In the genomic region with DNA sequence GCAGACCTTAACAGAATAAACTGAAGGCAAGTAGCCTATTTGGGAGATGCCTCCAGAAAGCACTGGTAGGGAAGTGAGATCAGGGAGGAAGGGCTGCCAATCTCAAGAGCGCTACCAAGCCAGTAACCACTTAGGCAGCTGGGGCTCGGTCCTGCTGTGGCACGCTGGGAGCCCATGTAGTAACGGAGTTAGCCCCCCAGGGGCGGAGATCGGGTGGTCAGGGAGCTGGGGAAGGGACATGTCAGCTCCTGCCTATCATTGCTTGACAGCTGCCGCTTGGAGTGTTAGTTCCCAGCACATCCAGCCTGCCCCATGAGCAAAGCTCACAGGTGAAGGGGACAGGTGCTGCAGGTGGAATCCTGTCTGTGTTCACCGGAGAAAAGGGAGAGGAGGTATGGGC, we compare ENCODE assay signal across 20 cellular contexts.
DNase-seq lines count a peak whose midpoint lies in the region; ATAC-seq, FAIRE-seq and TF ChIP-seq lines count a peak whose summit lies in the region.
"Had no signal": no experiment of that assay in that cellular context is flagged by ENCODE, and none has a peak within 500 bp of the region (broad histone marks: within the 10 kb centered on the region; RNA-seq: fewer than 3 reads in every experiment).

No MANE protein-coding gene starts in this region.

- TF ChIP-seq CTCF in breast epithelium (IDR thresholded peaks at IDR 0.05), result no peak
- no peak for TF ChIP-seq CTCF in MCF 10A (IDR thresholded peaks at IDR 0.05; ENCODE audit: unreplicated experiment)
- TF ChIP-seq CTCF in HepG2 (CRISPR knock-in tag; IDR thresholded peaks at IDR 0.05), result no peak
- no peak for TF ChIP-seq CTCF in gastroesophageal sphincter (IDR thresholded peaks at IDR 0.05)

- H4K20me1 ChIP-seq in HepG2 (ENCODE audit: insufficient read depth, low read length), result no peaks in the 10 kb centered on the region

- BruUV-seq in MCF 10A (replicated peaks; lab: Mats Ljungman, UMichigan) (no TSS peak), HepG2 (replicated peaks; lab: Mats Ljungman, UMichigan) (no TSS peak)

- no peak for ATAC-seq in HepG2
- no peak for ATAC-seq in GM19455 (IDR thresholded peaks at IDR 0.05; ENCODE audit: unreplicated experiment)
- no peak for ATAC-seq in gastroesophageal sphincter
- ATAC-seq: left lobe of liver; Right ventricle myocardium inferior; stimulated activated naive B cell treated with anti-CD40 and anti-IgM and Interleukin-4, amounts not matched to agents 10 μg/mL and 1 μg/mL and 100 μg/mL, for 72 hours had no signal

- peak overlapping the region; percentile 67 to 71 for H3K27ac ChIP-seq in breast epithelium
- no peak overlapping the region for H3K27ac ChIP-seq in HepG2 (ENCODE audit: extremely low read length, insufficient read depth, low read length)
- H3K27ac ChIP-seq in gastroesophageal sphincter, result no peak overlapping the region

- H3K9ac ChIP-seq in HepG2 (ENCODE audit: insufficient read depth, low read depth, low read length), result no peak overlapping the region

- POLR2A ChIA-PET in MCF 10A (lab: Yijun Ruan, JAX) (interaction anchor here (0.5 to 1.4 kb wide), 2 partner anchors 17 to 125 kb away, joined by 3 to 4 read pairs; no protein-coding TSS in a partner anchor), HepG2 (lab: Yijun Ruan, JAX) (interaction anchor here (0.7 to 7.2 kb wide), 6 partner anchors 10 to 129 kb away, joined by 3 to 164 read pairs (median 4); no protein-coding TSS in a partner anchor)

- peaks cover 3% of the 10 kb centered on the region for H3K79me2 ChIP-seq in HepG2 (ENCODE audit: insufficient read depth, low read length)

- WGBS in HepG2 (ENCODE audit: low lambda C conversion rate), result 79% methylated on average over 8 of the region's 8 CpGs
- 80 to 88% methylated on average over 1 to 3 of the region's 8 CpGs for WGBS in gastroesophageal sphincter (ENCODE audit: low coverage in 1 of 2), 2 donors

- no peak overlapping the region for H2AFZ ChIP-seq in HepG2 (ENCODE audit: low read length)

- H3K4me1 Mint-ChIP-seq in MCF 10A (ENCODE audit: insufficient read depth, unreplicated experiment), result peaks cover 39% of the 10 kb centered on the region
- no peaks in the 10 kb centered on the region for H3K4me1 Mint-ChIP-seq in activated naive CD4-positive, alpha-beta T cell treated with anti-CD3 and anti-CD28 coated beads, Interleukin-2, amount 10 ng/mL, durations not matched to agents 7 days and 5 days
- H3K4me1 Mint-ChIP-seq: naive B cell had no signal

- no peak overlapping the region for H3K4me2 ChIP-seq in HepG2 (ENCODE audit: low read depth, low read length)

- in situ Hi-C loops in HepG2 (cut with HindIII; ENCODE audit: extremely low pct_ligation_motif_present, low pct_unique_long_range_greater_than_20kb), result no loop called here

- peak in 1 of 2 donors; percentile 17 for DNase-seq in breast epithelium (ENCODE audit: low spot score in 2 of 2)
- no peak for DNase-seq in MCF 10A (ENCODE audit: unreplicated experiment)
- peak; percentile 18 for DNase-seq in NCI-H526 treated with DMSO at 0.1 percent for 48 hours (lab: John Stamatoyannopoulos, UW)
- DNase-seq in HepG2 (ENCODE audit: low spot score), result no peak
- DNase-seq in activated naive CD4-positive, alpha-beta T cell treated with anti-CD3 and anti-CD28 coated beads, Interleukin-2, amount 10 ng/mL, durations not matched to agents 7 days and 5 days, result no peak
- no peak for DNase-seq in HK-2 (ENCODE audit: unreplicated experiment)
- DNase-seq: activated effector memory CD4-positive, alpha-beta T cell treated with Interleukin-2 at 50 U/mL for 16 hours; anterior cingulate cortex; CD4-positive, alpha-beta T cell; foreskin fibroblast; naive B cell; NCI-H1436; NCI-H82; stimulated activated naive B cell treated with anti-CD40 and anti-IgM and Interleukin-4, amounts not matched to agents 10 μg/mL and 1 μg/mL and 100 μg/mL, for 72 hours; T-helper 2 cell had no signal

- H3K36me3 ChIP-seq in breast epithelium (no peaks in the 10 kb centered on the region), HepG2 (replicated peaks in 1 of 2; ENCODE audit: control insufficient read depth in 1 of 2, insufficient read depth in 2 of 2, low read length in 2 of 2) (no peaks in the 10 kb centered on the region), gastroesophageal sphincter (no peaks in the 10 kb centered on the region)

- TF ChIP-seq POLR2A in breast epithelium (IDR thresholded peaks at IDR 0.05) (no peak), HepG2 (IDR thresholded peaks at IDR 0.05; ENCODE audit: insufficient read depth in 1 of 2, low read depth in 2 of 2, low read length in 2 of 2) (no peak), gastroesophageal sphincter (IDR thresholded peaks at IDR 0.05) (no peak)

- H3K9me3 Mint-ChIP-seq in MCF 10A (ENCODE audit: unreplicated experiment), result peaks cover 7% of the 10 kb centered on the region
- no peaks in the 10 kb centered on the region for H3K9me3 Mint-ChIP-seq in activated naive CD4-positive, alpha-beta T cell treated with anti-CD3 and anti-CD28 coated beads, Interleukin-2, amount 10 ng/mL, durations not matched to agents 7 days and 5 days
- H3K9me3 Mint-ChIP-seq: CD4-positive, alpha-beta T cell had no signal

- no peak for TF ChIP-seq RAD21 in HepG2 (CRISPR knock-in tag; IDR thresholded peaks at IDR 0.05)

- TF ChIP-seq EP300 in HepG2 (IDR thresholded peaks at IDR 0.05; ENCODE audit: low read depth in 2 of 2, low read length in 2 of 2) (no peak), HepG2 (CRISPR knock-in tag; IDR thresholded peaks at IDR 0.05; ENCODE audit: borderline replicate concordance) (no peak), gastroesophageal sphincter (IDR thresholded peaks at IDR 0.05) (no peak)

- peaks cover 9 to 13% of the 10 kb centered on the region in 2 donors for H3K4me1 ChIP-seq in breast epithelium
- peaks cover 39% of the 10 kb centered on the region for H3K4me1 ChIP-seq in HepG2 (ENCODE audit: insufficient read depth, low read length)
- H3K4me1 ChIP-seq in gastroesophageal sphincter, result peaks cover 0 to 37% (median 25%) of the 10 kb centered on the region in 3 donors

- H3K27me3 ChIP-seq in breast epithelium, result no peaks in the 10 kb centered on the region
- H3K27me3 ChIP-seq in HepG2 (ENCODE audit: control insufficient read depth in 1 of 2, insufficient read depth in 2 of 2, low read length in 2 of 2), result no peaks in the 10 kb centered on the region; a peak in 1 of 5 replicates
- H3K27me3 ChIP-seq in gastroesophageal sphincter, result no peaks in the 10 kb centered on the region

- peaks cover 11% of the 10 kb centered on the region for H3K36me3 Mint-ChIP-seq in MCF 10A (ENCODE audit: insufficient read depth, unreplicated experiment)
- no peaks in the 10 kb centered on the region for H3K36me3 Mint-ChIP-seq in activated naive CD4-positive, alpha-beta T cell treated with anti-CD3 and anti-CD28 coated beads, Interleukin-2, amount 10 ng/mL, durations not matched to agents 7 days and 5 days
- H3K36me3 Mint-ChIP-seq: naive B cell; stimulated activated naive B cell treated with anti-CD40 and anti-IgM and Interleukin-4, amounts not matched to agents 10 μg/mL and 1 μg/mL and 100 μg/mL, for 72 hours had no signal

- CTCF ChIA-PET in MCF 10A (lab: Yijun Ruan, JAX), result interaction anchor here (0.7 to 0.8 kb wide), 2 partner anchors 37 to 61 kb away, joined by 3 read pairs; no protein-coding TSS in a partner anchor
- CTCF ChIA-PET in HepG2 (lab: Yijun Ruan, JAX; ENCODE audit: low intra/inter-chr PET ratio, low total read pairs), result no interaction called here
- CTCF ChIA-PET in activated naive CD4-positive, alpha-beta T cell treated with anti-CD3 and anti-CD28 coated beads, Interleukin-2, amount 10 ng/mL, durations not matched to agents 7 days and 5 days (lab: Charles Lee), result no interaction called here

- H3K9me3 ChIP-seq in breast epithelium (no peaks in the 10 kb centered on the region), HepG2 (ENCODE audit: low read length) (no peaks in the 10 kb centered on the region), gastroesophageal sphincter (no peaks in the 10 kb centered on the region)

- no peak for FAIRE-seq in HepG2 (lab: Jason Lieb, UNC)
- FAIRE-seq: endometrium had no signal

- intact Hi-C loops in breast epithelium (cut with DNase I; ENCODE audit: low total_unique reads) (no loop called here), MCF 10A (cut with micrococcal nuclease) (no loop called here), HepG2 (cut with micrococcal nuclease; ENCODE audit: unreplicated experiment) (no loop called here)

- no peak overlapping the region for H3K4me3 ChIP-seq in breast epithelium
- no peak overlapping the region for H3K4me3 ChIP-seq in HepG2 (replicated peaks in 1 of 3; ENCODE audit: insufficient read depth in 1 of 3, low read depth in 2 of 3, low read length in 3 of 3)
- H3K4me3 ChIP-seq in gastroesophageal sphincter, result no peak overlapping the region

- H3K27me3 Mint-ChIP-seq in MCF 10A (ENCODE audit: insufficient read depth, unreplicated experiment), result no peaks in the 10 kb centered on the region
- H3K27me3 Mint-ChIP-seq in activated naive CD4-positive, alpha-beta T cell treated with anti-CD3 and anti-CD28 coated beads, Interleukin-2, amount 10 ng/mL, durations not matched to agents 7 days and 5 days, result peaks cover 68% of the 10 kb centered on the region

- H3K27ac Mint-ChIP-seq in MCF 10A (ENCODE audit: low read depth, unreplicated experiment), result no peak overlapping the region
- H3K27ac Mint-ChIP-seq in activated naive CD4-positive, alpha-beta T cell treated with anti-CD3 and anti-CD28 coated beads, Interleukin-2, amount 10 ng/mL, durations not matched to agents 7 days and 5 days, result no peak overlapping the region
- H3K27ac Mint-ChIP-seq: CD4-positive, alpha-beta T cell; naive B cell; stimulated activated naive B cell treated with anti-CD40 and anti-IgM and Interleukin-4, amounts not matched to agents 10 μg/mL and 1 μg/mL and 100 μg/mL, for 72 hours had no signal

- H3K4me3 Mint-ChIP-seq in MCF 10A (ENCODE audit: unreplicated experiment), result no peak overlapping the region
- no peak overlapping the region for H3K4me3 Mint-ChIP-seq in activated naive CD4-positive, alpha-beta T cell treated with anti-CD3 and anti-CD28 coated beads, Interleukin-2, amount 10 ng/mL, durations not matched to agents 7 days and 5 days
- H3K4me3 Mint-ChIP-seq: CD4-positive, alpha-beta T cell; naive B cell; stimulated activated naive B cell treated with anti-CD40 and anti-IgM and Interleukin-4, amounts not matched to agents 10 μg/mL and 1 μg/mL and 100 μg/mL, for 72 hours had no signal

TF ChIP-seq in HepG2, 621 proteins besides CTCF, POLR2A, EP300 and RAD21 (continues in another document):
- TF ChIP-seq TAF1 (CRISPR knock-in tag; IDR thresholded peaks at IDR 0.05), result no peak
- TF ChIP-seq KMT2A (CRISPR knock-in tag; IDR thresholded peaks at IDR 0.05), result no peak

Comparison
In these comparisons a context has a peak if more than half of its experiments do, and no peak if none do; other contexts are left out.
1. H3K27ac ChIP-seq: peak in breast epithelium (2 of 2); none in HepG2 (single experiment) and gastroesophageal sphincter (0 of 4).